In genomic region chr11:130427581-130428211, GRCh38 we compare ENCODE assay signal across 8 cellular contexts. TPM values are rescaled to one million over a fixed set of nuclear protein-coding genes. Genes with fewer than 3 reads are reported as not detected.
A peak's percentile ranks its signal among the peaks of the same experiment; 100 is the strongest.
DNase-seq lines count a peak whose midpoint lies in the region; ATAC-seq, FAIRE-seq and TF ChIP-seq lines count a peak whose summit lies in the region.

No MANE protein-coding gene starts in this region.

- TF ChIP-seq CTCF in A549 (IDR thresholded peaks at IDR 0.05) (no peak), IMR-90 (conservative IDR thresholded peaks at IDR 0.05; ENCODE audit: low read depth, low read length) (peak; percentile 33)

- H3K27ac ChIP-seq in A549 (peak overlapping the region; percentile 40 to 71; a peak in 3 of 6 replicates), IMR-90 (ENCODE audit: insufficient read depth, low read length) (peak overlapping the region; percentile 1; the same call in 1 of the 2 replicates), duodenal mucosa (ENCODE audit: low read depth, low read length) (no peak overlapping the region), mucosa of rectum (ENCODE audit: low read depth in 2 of 2, low read length in 2 of 2) (no peak overlapping the region)

- intact Hi-C loops in IMR-90 (cut with micrococcal nuclease): loop anchor here (1.0 to 5.0 kb wide), 3 partner anchors 37 to 214 kb away; partner anchors contain the start of gene ZBTB44

- H4K5ac ChIP-seq in IMR-90 (ENCODE audit: low read depth, low read length): peak overlapping the region; percentile 53; the same call in 1 of the 2 replicates

- H2AK5ac ChIP-seq in IMR-90 (ENCODE audit: low read depth, low read length): 0 out of 2 replicates have a peak overlapping the region, but pooled peaks have one; percentile 4

- no peaks in the 10 kb centered on the region; the same call in 1 of the 2 replicates for H3K9me1 ChIP-seq in IMR-90 (ENCODE audit: insufficient read depth, low read length)

- dilution Hi-C loops in IMR-90 (cut with HindIII; ENCODE audit: low sequenced_read_pairs, unreplicated experiment): loop anchor here (25.0 kb wide), 1 partner anchor 435 kb away; no protein-coding TSS in a partner anchor

- H3K9ac ChIP-seq in IMR-90 (ENCODE audit: low read depth, low read length): peak overlapping the region; percentile 19; the same call in 1 of the 2 replicates
- H3K9ac ChIP-seq in duodenal mucosa (ENCODE audit: low read depth in 1 of 2, low read length in 2 of 2): no peak overlapping the region
- H3K9ac ChIP-seq in mucosa of rectum (ENCODE audit: low read depth in 1 of 2, low read length in 2 of 2): no peak overlapping the region

- no peak overlapping the region for H4K8ac ChIP-seq in IMR-90 (ENCODE audit: low read depth in 2 of 2, low read length in 2 of 2)

- peak overlapping the region; percentile 78; the same call in 1 of the 2 replicates for H3K18ac ChIP-seq in IMR-90 (ENCODE audit: low read depth, low read length)

- H2BK5ac ChIP-seq in IMR-90 (ENCODE audit: low read depth, low read length, poor library complexity, severe bottlenecking): no peak overlapping the region

- peak overlapping the region; percentile 23; the same call in 1 of the 2 replicates for H4K91ac ChIP-seq in IMR-90 (ENCODE audit: insufficient read depth, low read depth, low read length)

- peak overlapping the region; percentile 75 for H2AK9ac ChIP-seq in IMR-90 (replicated peaks; ENCODE audit: low read depth, low read length, poor library complexity)

- peaks cover 4% of the 10 kb centered on the region; the same call in 1 of the 2 replicates for H4K20me1 ChIP-seq in IMR-90 (ENCODE audit: insufficient read depth, low read length)

- DNase-seq in A549 (ENCODE audit: low read depth in 1 of 2, low spot score in 1 of 2) (no peak), IMR-90 (no peak), glomerular visceral epithelial cell (ENCODE audit: extremely low spot score) (no peak), HT-29 (ENCODE audit: low spot score) (no peak)
- no peak for DNase-seq in activated CD8-positive, alpha-beta memory T cell treated with anti-CD3 and anti-CD28 coated beads, Interleukin-2, amount 50 U/mL, for 48 hours

- H3K9me3 ChIP-seq in A549: no peaks in the 10 kb centered on the region
- H3K9me3 ChIP-seq in IMR-90 (ENCODE audit: control insufficient read depth, insufficient read depth, low read length): no peaks in the 10 kb centered on the region; the same call in 1 of the 2 replicates
- no peaks in the 10 kb centered on the region for H3K9me3 ChIP-seq in duodenal mucosa (ENCODE audit: control insufficient read depth in 1 of 2, low read length in 2 of 2)
- no peaks in the 10 kb centered on the region for H3K9me3 ChIP-seq in mucosa of rectum (ENCODE audit: control insufficient read depth in 2 of 2, low read length in 2 of 2)

- H3K36me3 ChIP-seq in IMR-90 (ENCODE audit: control insufficient read depth, insufficient read depth, low read length): no peaks in the 10 kb centered on the region; the same call in 1 of the 2 replicates
- H3K36me3 ChIP-seq in duodenal mucosa (ENCODE audit: control insufficient read depth in 1 of 2, insufficient read depth in 2 of 2, low read length in 2 of 2): no peaks in the 10 kb centered on the region
- no peaks in the 10 kb centered on the region for H3K36me3 ChIP-seq in mucosa of rectum (ENCODE audit: control insufficient read depth in 2 of 2, insufficient read depth in 2 of 2, low read length in 2 of 2)

- no peak for FAIRE-seq in A549 (lab: Jason Lieb, UNC)

- WGBS in A549 (ENCODE audit: missing lambda C conversion rate): 0% methylated on average over 7 of the region's 72 CpGs
- WGBS in IMR-90 (ENCODE audit: extremely low coverage in 2 of 2, insufficient read length in 1 of 2), 2 experiments: 0% methylated on average over 15 of the region's 72 CpGs; no CpG with 5 or more reads in 1 of the 2 experiments

- in situ Hi-C loops in IMR-90 (cut with MboI; ENCODE audit: low sequenced_read_pairs): loop anchor here (5.0 kb wide), 1 partner anchor 215 kb away; no protein-coding TSS in a partner anchor

- no peak overlapping the region for H3K14ac ChIP-seq in IMR-90 (replicated peaks; ENCODE audit: low read depth, low read length)

- no TSS peak for BruUV-seq in IMR-90 (replicated peaks; lab: Mats Ljungman, UMichigan)

- H3K4me2 ChIP-seq in A549 (peak overlapping the region; percentile 96), IMR-90 (ENCODE audit: low read depth, low read length) (peak overlapping the region; percentile 81)

- H3K27me3 ChIP-seq in IMR-90 (ENCODE audit: control insufficient read depth, insufficient read depth, low read length) (peaks cover 65% of the 10 kb centered on the region), duodenal mucosa (ENCODE audit: control insufficient read depth in 1 of 2, insufficient read depth in 2 of 2, low read length in 2 of 2) (peaks cover 47 to 55% of the 10 kb centered on the region in 2 donors), mucosa of rectum (ENCODE audit: control insufficient read depth in 2 of 2, insufficient read depth in 2 of 2, low read length in 2 of 2) (peaks cover 32 to 36% of the 10 kb centered on the region in 2 donors)

- no peak for TF ChIP-seq EP300 in A549 (IDR thresholded peaks at IDR 0.05)

- H3K56ac ChIP-seq in IMR-90 (ENCODE audit: extremely low read depth, insufficient read depth, low read length): no peak overlapping the region

- peak overlapping the region; percentile 50 for H3K4me3 ChIP-seq in A549
- H3K4me3 ChIP-seq in IMR-90 (ENCODE audit: insufficient read depth, low read depth, low read length): peak overlapping the region; percentile 47
- peak overlapping the region; percentile 35 to 36 for H3K4me3 ChIP-seq in duodenal mucosa (ENCODE audit: low read depth in 1 of 2, low read length in 2 of 2)
- peak overlapping the region; percentile 31 to 40 for H3K4me3 ChIP-seq in mucosa of rectum (ENCODE audit: low read length in 2 of 2)

- no peak overlapping the region for H2BK15ac ChIP-seq in IMR-90 (ENCODE audit: low read depth, low read length)

- peaks cover 9% of the 10 kb centered on the region; the same call in 2 of the 3 replicates for H3K4me1 ChIP-seq in A549
- H3K4me1 ChIP-seq in IMR-90 (ENCODE audit: control insufficient read depth, insufficient read depth, low read length): peaks cover 6% of the 10 kb centered on the region; the same call in 1 of the 2 replicates
- H3K4me1 ChIP-seq in duodenal mucosa (ENCODE audit: control insufficient read depth in 1 of 2, insufficient read depth in 2 of 2, low read length in 2 of 2): peaks cover 0 to 13% of the 10 kb centered on the region in 2 donors
- H3K4me1 ChIP-seq in mucosa of rectum (ENCODE audit: control insufficient read depth in 2 of 2, insufficient read depth in 2 of 2, low read length in 2 of 2): peaks cover 0 to 9% of the 10 kb centered on the region in 2 donors

- no peak for TF ChIP-seq POLR2A in A549 (IDR thresholded peaks at IDR 0.05; ENCODE audit: low read length)
- no peak for TF ChIP-seq POLR2A in IMR-90 (IDR thresholded peaks at IDR 0.05; ENCODE audit: low read depth, low read length)

- POLR2A ChIA-PET in A549 (lab: Yijun Ruan, JAX): no interaction called here
- POLR2A ChIA-PET in IMR-90 (lab: Charles Lee; ENCODE audit: unreplicated experiment): no interaction called here

- H2AFZ ChIP-seq in IMR-90 (replicated peaks; ENCODE audit: low read length, poor library complexity): peak overlapping the region; percentile 77

- H2BK120ac ChIP-seq in IMR-90 (ENCODE audit: low read depth, low read length): peak overlapping the region; percentile 60

- no peak overlapping the region for H2BK20ac ChIP-seq in IMR-90 (ENCODE audit: low read depth, low read length)

- ATAC-seq in A549: peak; percentile 31 to 59; a peak in 3 of 6 replicates
- peak; percentile 25 for ATAC-seq in IMR-90 (ENCODE audit: low read depth)
- no peak for ATAC-seq in HG02623 (IDR thresholded peaks at IDR 0.05; ENCODE audit: unreplicated experiment)

- peak overlapping the region; percentile 34; the same call in 1 of the 2 replicates for H3K4ac ChIP-seq in IMR-90 (ENCODE audit: low read depth, low read length)

- TF ChIP-seq RAD21 in A549 (conservative IDR thresholded peaks at IDR 0.05 in 1 of 2, IDR thresholded peaks at IDR 0.05 in 1 of 2) (peak in 1 of 2 experiments; percentile 32; a peak in 4 of 5 replicates), IMR-90 (IDR thresholded peaks at IDR 0.05; ENCODE audit: low read length) (peak; percentile 47)

- no peaks in the 10 kb centered on the region for H3K79me1 ChIP-seq in IMR-90 (ENCODE audit: low read depth in 1 of 2, low read length in 2 of 2)

- peak overlapping the region; percentile 80; the same call in 1 of the 2 replicates for H3K23ac ChIP-seq in IMR-90 (ENCODE audit: low read depth, low read length)

- CTCF ChIA-PET in A549 (lab: Yijun Ruan, JAX): interaction anchor here (1.3 to 25.6 kb wide), 6 partner anchors 11 to 438 kb away, joined by 4 to 732 read pairs (median 5); no protein-coding TSS in a partner anchor
- CTCF ChIA-PET in IMR-90 (lab: Yijun Ruan, JAX): interaction anchor here (0.7 kb wide), 1 partner anchor 215 kb away, joined by 4 read pairs; no protein-coding TSS in a partner anchor

TF ChIP-seq in A549, 52 proteins besides CTCF, POLR2A, EP300 and RAD21 (continues in another document):
- TF ChIP-seq ZNF302 (CRISPR knock-in tag; IDR thresholded peaks at IDR 0.05) (no peak), SMC3 (IDR thresholded peaks at IDR 0.05) (peak; percentile 22; the same call in 1 of the 3 replicates)

TF ChIP-seq in IMR-90, 13 proteins besides CTCF, POLR2A, EP300 and RAD21 (continues in another document):
- TF ChIP-seq FOS (IDR thresholded peaks at IDR 0.05; ENCODE audit: low read depth, low read length): no peak

RNA-seq across cellular contexts. Expression of gene ADAMTS8, which starts 0.7 kb away (rescaled TPM):
- 0.15 and 0.17 TPM in 2 replicates for polyA plus RNA-seq in A549 (2011; rRNA removed)
- polyA plus RNA-seq in A549 (2012; cell fraction: cytosol; rRNA removed): 0.33 and 0.49 TPM in 2 replicates
- polyA plus RNA-seq in A549 (2012; cell fraction: nucleus; rRNA removed): 0.76 and 0.84 TPM in 2 replicates
- 0.26 to 0.34 TPM (median 0.33 TPM) in 3 replicates for polyA plus RNA-seq in A549 (2017; fragmentation: RNase III; extraction: RNeasy Plus Mini Kit Qiagen cat#74134 plus additional on column Dnase treatment)
- 0.34 and 0.41 TPM in 2 replicates for polyA minus RNA-seq in A549 (2011; rRNA and poly(A)+ RNA removed)
- under 0.01 TPM in 2 replicates for total RNA-seq in IMR-90 (2012; rRNA removed)
- polyA plus RNA-seq in IMR-90 (2012; rRNA removed): 0.39 and 0.60 TPM in 2 replicates
- 0.30 and 1.3 TPM in 2 replicates for polyA plus RNA-seq in IMR-90 (2012; cell fraction: cytosol; rRNA removed)
- 0.39 and 0.83 TPM in 2 replicates for polyA plus RNA-seq in IMR-90 (2012; cell fraction: nucleus; rRNA removed; ENCODE audit: low replicate concordance)
- total RNA-seq in HT-29 (2014; rRNA removed; shearing (Covaris generic)): not detected in 2 replicates

RNA-seq across cellular contexts. Expression of gene ADAMTS15, which starts 20.7 kb away (rescaled TPM):
- polyA plus RNA-seq in A549 (2011; rRNA removed): 2.2 and 2.7 TPM in 2 replicates
- 2.1 and 3.0 TPM in 2 replicates for polyA plus RNA-seq in A549 (2012; cell fraction: cytosol; rRNA removed)
- polyA plus RNA-seq in A549 (2012; cell fraction: nucleus; rRNA removed): 12.4 and 13.7 TPM in 2 replicates
- polyA plus RNA-seq in A549 (2017; fragmentation: RNase III; extraction: RNeasy Plus Mini Kit Qiagen cat#74134 plus additional on column Dnase treatment): 3.4 to 4.3 TPM (median 4.0 TPM) in 3 replicates
- polyA minus RNA-seq in A549 (2011; rRNA and poly(A)+ RNA removed): 4.7 and 6.2 TPM in 2 replicates
- 3.0 and 3.1 TPM in 2 replicates for total RNA-seq in IMR-90 (2012; rRNA removed)
- 4.7 and 5.0 TPM in 2 replicates for polyA plus RNA-seq in IMR-90 (2012; rRNA removed)
- 3.3 and 6.1 TPM in 2 replicates for polyA plus RNA-seq in IMR-90 (2012; cell fraction: cytosol; rRNA removed)
- 9.5 and 11.7 TPM in 2 replicates for polyA plus RNA-seq in IMR-90 (2012; cell fraction: nucleus; rRNA removed; ENCODE audit: low replicate concordance)
- not detected in 2 replicates for total RNA-seq in HT-29 (2014; rRNA removed; shearing (Covaris generic))

Comparison
In these comparisons a context has a peak if more than half of its experiments do, and no peak if none do; other contexts are left out.
1. H3K27ac ChIP-seq: peak in A549 (2 of 2) and IMR-90 (single experiment); none in duodenal mucosa (single experiment) and mucosa of rectum (0 of 2).
2. Peak in every context shown above with its lines, with median percentiles within 50 percentile points of each other: H3K4me3 ChIP-seq.